Comparison of ENCODE assay signal across 8 cellular contexts in the genomic region with DNA sequence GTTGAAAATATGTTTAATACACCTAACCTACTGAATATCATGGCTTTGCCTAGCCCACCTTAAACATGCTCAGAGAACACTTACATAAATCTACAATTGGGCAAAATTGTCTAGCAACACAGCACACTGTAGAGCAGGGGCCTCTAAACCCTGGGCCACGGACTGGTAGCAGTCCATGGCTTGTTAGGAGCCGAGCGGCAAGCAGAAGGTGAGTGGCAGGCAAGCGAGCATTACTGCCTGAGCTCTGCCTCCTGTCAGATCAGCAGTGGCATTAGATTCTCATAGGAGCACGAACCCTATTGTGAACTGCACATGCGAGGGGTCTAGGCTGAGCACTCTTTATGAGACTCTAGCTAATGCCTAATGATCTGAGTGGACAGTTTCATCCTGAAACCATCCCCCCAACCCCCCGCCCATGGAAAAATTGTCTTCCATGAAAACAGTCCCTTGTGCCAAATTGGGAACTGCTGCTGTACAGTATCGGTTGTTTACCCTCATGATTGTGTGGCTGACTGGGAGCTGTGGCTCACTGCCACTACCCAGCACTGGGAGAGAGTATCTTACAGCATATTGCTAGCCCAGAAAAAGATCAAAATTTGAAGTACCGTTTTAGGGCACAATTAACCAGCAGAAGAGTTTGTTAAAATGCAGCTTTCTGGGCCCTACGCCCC. TPM values are rescaled to one million over a fixed set of nuclear protein-coding genes. Genes with fewer than 3 reads are reported as not detected.
DNase-seq lines count a peak whose midpoint lies in the region; ATAC-seq, FAIRE-seq and TF ChIP-seq lines count a peak whose summit lies in the region.

No MANE protein-coding gene starts in this region.

- no peaks in the 10 kb centered on the region for H3K9me2 ChIP-seq in neural cell (ENCODE audit: insufficient read depth, low read length)

- H3K79me2 ChIP-seq in neural cell (replicated peaks; ENCODE audit: insufficient read depth, low read length), result no peaks in the 10 kb centered on the region

- no peak for FAIRE-seq in HTR-8/SVneo (lab: Jason Lieb, UNC)

- no peak overlapping the region for H3K27ac ChIP-seq in C4-2B
- H3K27ac ChIP-seq in dorsolateral prefrontal cortex, result peak overlapping the region in 43 of 59 donors; percentile 0 to 80 (median 53)
- H3K27ac ChIP-seq in neural cell (ENCODE audit: low read length), result no peak overlapping the region

- H3K4me3 ChIP-seq in dorsolateral prefrontal cortex (no peak overlapping the region), neural cell (ENCODE audit: low read length) (no peak overlapping the region)

- no peaks in the 10 kb centered on the region for H3F3A ChIP-seq in neural cell (ENCODE audit: insufficient read depth, low read length, poor library complexity, severe bottlenecking)

- H3K9me3 ChIP-seq in neural cell (ENCODE audit: low read length), result no peaks in the 10 kb centered on the region

- no peaks in the 10 kb centered on the region for H3K36me3 ChIP-seq in neural cell (ENCODE audit: insufficient read depth, low read length)

- intact Hi-C loops in dorsolateral prefrontal cortex (cut with DNase I), result loop anchor here in 1 of 2 donors (5.0 kb wide), 1 partner anchor 749 kb away; no protein-coding TSS in a partner anchor

- peak; percentile 46 for TF ChIP-seq CTCF in C4-2B (conservative IDR thresholded peaks at IDR 0.05)
- peak in 7 of 56 donors; percentile 1 to 23 (median 5) for TF ChIP-seq CTCF in dorsolateral prefrontal cortex (IDR thresholded peaks at IDR 0.05 in 54 of 56, conservative IDR thresholded peaks at IDR 0.05 in 2 of 56; ENCODE audit: low read depth in 1 of 56, partially characterized antibody in 56 of 56)
- peak; percentile 3 for TF ChIP-seq CTCF in neural cell (IDR thresholded peaks at IDR 0.05; ENCODE audit: poor library complexity, severe bottlenecking)

- peak; percentile 6 for ATAC-seq in HG02798 (IDR thresholded peaks at IDR 0.05; ENCODE audit: poor library complexity, unreplicated experiment)

- no peak overlapping the region for H3K4me2 ChIP-seq in neural cell (ENCODE audit: low read length)

- H3K27me3 ChIP-seq in dorsolateral prefrontal cortex (no peaks in the 10 kb centered on the region), neural cell (ENCODE audit: insufficient read depth, low read depth, low read length) (no peaks in the 10 kb centered on the region)

- TF ChIP-seq EP300 in neural cell (conservative IDR thresholded peaks at IDR 0.05; ENCODE audit: poor library complexity, severe bottlenecking), result no peak

- no peak overlapping the region for H3K9ac ChIP-seq in neural cell (ENCODE audit: low read length)

- no peak overlapping the region for H2AFZ ChIP-seq in neural cell (ENCODE audit: low read depth, low read length)

- DNase-seq in dorsolateral prefrontal cortex, result no peak
- no peak for DNase-seq in HTR-8/SVneo (ENCODE audit: insufficient read length, low spot score)
- no peak for DNase-seq in activated CD4-positive, alpha-beta T cell treated with anti-CD3 and anti-CD28 coated beads, Interleukin-2, amount 50 U/mL, for 48 hours
- DNase-seq in NAMALWA (ENCODE audit: low spot score), result no peak
- no peak for DNase-seq in stimulated activated CD4-positive, alpha-beta T cell treated with anti-CD3 and anti-CD28 coated beads, Interleukin-2, amount 100 ng/mL, for 24 hours

- H4K20me1 ChIP-seq in neural cell (ENCODE audit: insufficient read depth), result no peaks in the 10 kb centered on the region

- no peak for TF ChIP-seq RAD21 in neural cell (conservative IDR thresholded peaks at IDR 0.05)

TF ChIP-seq in neural cell, 6 proteins besides CTCF, POLR2A, EP300 and RAD21:
- TF ChIP-seq MXI1 (conservative IDR thresholded peaks at IDR 0.05; ENCODE audit: poor library complexity, severe bottlenecking), result no peak
- no peak for TF ChIP-seq TAF1 (IDR thresholded peaks at IDR 0.05; ENCODE audit: low read depth)
- no peak for TF ChIP-seq SMC3 (conservative IDR thresholded peaks at IDR 0.05; ENCODE audit: poor library complexity)
- TF ChIP-seq, protein P1, sequence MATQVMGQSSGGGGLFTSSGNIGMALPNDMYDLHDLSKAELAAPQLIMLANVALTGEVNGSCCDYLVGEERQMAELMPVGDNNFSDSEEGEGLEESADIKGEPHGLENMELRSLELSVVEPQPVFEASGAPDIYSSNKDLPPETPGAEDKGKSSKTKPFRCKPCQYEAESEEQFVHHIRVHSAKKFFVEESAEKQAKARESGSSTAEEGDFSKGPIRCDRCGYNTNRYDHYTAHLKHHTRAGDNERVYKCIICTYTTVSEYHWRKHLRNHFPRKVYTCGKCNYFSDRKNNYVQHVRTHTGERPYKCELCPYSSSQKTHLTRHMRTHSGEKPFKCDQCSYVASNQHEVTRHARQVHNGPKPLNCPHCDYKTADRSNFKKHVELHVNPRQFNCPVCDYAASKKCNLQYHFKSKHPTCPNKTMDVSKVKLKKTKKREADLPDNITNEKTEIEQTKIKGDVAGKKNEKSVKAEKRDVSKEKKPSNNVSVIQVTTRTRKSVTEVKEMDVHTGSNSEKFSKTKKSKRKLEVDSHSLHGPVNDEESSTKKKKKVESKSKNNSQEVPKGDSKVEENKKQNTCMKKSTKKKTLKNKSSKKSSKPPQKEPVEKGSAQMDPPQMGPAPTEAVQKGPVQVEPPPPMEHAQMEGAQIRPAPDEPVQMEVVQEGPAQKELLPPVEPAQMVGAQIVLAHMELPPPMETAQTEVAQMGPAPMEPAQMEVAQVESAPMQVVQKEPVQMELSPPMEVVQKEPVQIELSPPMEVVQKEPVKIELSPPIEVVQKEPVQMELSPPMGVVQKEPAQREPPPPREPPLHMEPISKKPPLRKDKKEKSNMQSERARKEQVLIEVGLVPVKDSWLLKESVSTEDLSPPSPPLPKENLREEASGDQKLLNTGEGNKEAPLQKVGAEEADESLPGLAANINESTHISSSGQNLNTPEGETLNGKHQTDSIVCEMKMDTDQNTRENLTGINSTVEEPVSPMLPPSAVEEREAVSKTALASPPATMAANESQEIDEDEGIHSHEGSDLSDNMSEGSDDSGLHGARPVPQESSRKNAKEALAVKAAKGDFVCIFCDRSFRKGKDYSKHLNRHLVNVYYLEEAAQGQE (IDR thresholded peaks at IDR 0.05; ENCODE audit: borderline replicate concordance), result no peak
- TF ChIP-seq POLR2AphosphoS5 (IDR thresholded peaks at IDR 0.05), result no peak
- no peak for TF ChIP-seq EZH2 (IDR thresholded peaks at IDR 0.05; ENCODE audit: borderline replicate concordance, insufficient read depth, low read length, poor library complexity, severe bottlenecking)
TF ChIP-seq in neural cell: peak in this region for 0.

RNA-seq across cellular contexts. Expression of a gene that starts 26.1 kb away (rescaled TPM):
- total RNA-seq in dorsolateral prefrontal cortex, result 10 to 100 TPM; 13.7 to 69.0 (median 39.0) TPM
- 26.2 and 31.8 TPM in 2 replicates for polyA plus RNA-seq in neural cell
- 13.4 and 17.4 TPM in 2 replicates for polyA minus RNA-seq in neural cell

Comparison
In these comparisons a context has a peak if more than half of its experiments do, and no peak if none do; other contexts are left out.
1. H3K27ac ChIP-seq: peak in dorsolateral prefrontal cortex (43 of 59); none in C4-2B (single experiment) and neural cell (single experiment).